ENCODE assay signal across 8 cellular contexts in genomic region chr7:8125680-8126444, GRCh38.
DNase-seq lines count a peak whose midpoint lies in the region; ATAC-seq and TF ChIP-seq lines count a peak whose summit lies in the region.

No MANE protein-coding gene starts in this region.

- H3K27me3 ChIP-seq in ovary, result no peaks in the 10 kb centered on the region

- TF ChIP-seq CTCF in GM13977 (IDR thresholded peaks at IDR 0.05; ENCODE audit: extremely low read depth, insufficient read depth, missing control alignments), result no peak
- TF ChIP-seq CTCF in omental fat pad (IDR thresholded peaks at IDR 0.05), result no peak
- no peak for TF ChIP-seq CTCF in ovary (IDR thresholded peaks at IDR 0.05)

- intact Hi-C loops in ovary (cut with DNase I), result no loop called here

- no peaks in the 10 kb centered on the region for H3K36me3 ChIP-seq in ovary

- in situ Hi-C loops in GM13977 (cut with MboI; ENCODE audit: low pct_unique_long_range_greater_than_20kb, low sequenced_read_pairs, unreplicated experiment), result no loop called here

- no peak for TF ChIP-seq POLR2A in ovary (IDR thresholded peaks at IDR 0.05)

- DNase-seq in GM13977 (ENCODE audit: low spot score) (peak; percentile 53), NOMO-1 treated with DMSO at 0.1 percent for 48 hours (lab: John Stamatoyannopoulos, UW; ENCODE audit: unreplicated experiment) (peak; percentile 50), activated T-helper 1 cell treated with Interleukin-2 at 50 U/mL for 16 hours (ENCODE audit: low read depth) (peak; percentile 66), omental fat pad (ENCODE audit: low spot score) (no peak), NCI-H1694 (lab: John Stamatoyannopoulos, UW) (no peak), ovary (no peak), NCI-H1436 (lab: John Stamatoyannopoulos, UW) (no peak)

- WGBS in ovary, 3 donors, result 83 to 88% (median 85%) methylated on average over 8 of the region's 8 CpGs

- H3K9me3 ChIP-seq in ovary, result no peaks in the 10 kb centered on the region

- ATAC-seq in HG02588 (IDR thresholded peaks at IDR 0.05; ENCODE audit: unreplicated experiment) (peak; percentile 78), omental fat pad (ENCODE audit: low FRiP score) (peak; percentile 24)

- no peak overlapping the region for H3K4me3 ChIP-seq in ovary

- no peak for TF ChIP-seq EP300 in ovary (IDR thresholded peaks at IDR 0.05)

- H3K4me1 ChIP-seq in ovary (ENCODE audit: insufficient read depth), result peaks cover 5% of the 10 kb centered on the region

- no peak overlapping the region for H3K27ac ChIP-seq in ovary

Comparison
In these comparisons a context has a peak if more than half of its experiments do, and no peak if none do; other contexts are left out.
1. DNase-seq: peak in GM13977 (single experiment), NOMO-1 treated with DMSO at 0.1 percent for 48 hours (single experiment) and activated T-helper 1 cell treated with Interleukin-2 at 50 U/mL for 16 hours (single experiment); none in omental fat pad (single experiment), NCI-H1694 (single experiment), ovary (0 of 5) and NCI-H1436 (single experiment).